Comparison of ENCODE assay signal across 1 cellular context in genomic region chr7:100394077-100394476, GRCh38.
TF ChIP-seq lines count a peak whose summit lies in the region.

No MANE protein-coding gene starts in this region.

TF ChIP-seq in HepG2, 621 proteins besides CTCF, POLR2A, EP300 and RAD21:
- TF ChIP-seq BRD4 (CRISPR knock-in tag; IDR thresholded peaks at IDR 0.05) (no peak), ZNF75D (CRISPR knock-in tag; IDR thresholded peaks at IDR 0.05; ENCODE audit: borderline replicate concordance) (no peak), HMG20A (CRISPR knock-in tag; IDR thresholded peaks at IDR 0.05; ENCODE audit: borderline replicate concordance) (no peak), MXD1 (CRISPR knock-in tag; IDR thresholded peaks at IDR 0.05) (no peak), ZNF331 (CRISPR knock-in tag; IDR thresholded peaks at IDR 0.05) (no peak), HDAC6 (IDR thresholded peaks at IDR 0.05; ENCODE audit: low read depth, low read length) (no peak), ZNF326 (CRISPR knock-in tag; IDR thresholded peaks at IDR 0.05; ENCODE audit: borderline replicate concordance) (no peak), SIN3B (IDR thresholded peaks at IDR 0.05; ENCODE audit: low read length) (no peak), MAFG (CRISPR knock-in tag; IDR thresholded peaks at IDR 0.05) (no peak), HDAC1 (CRISPR knock-in tag; IDR thresholded peaks at IDR 0.05) (no peak), ZNF230 (CRISPR knock-in tag; IDR thresholded peaks at IDR 0.05) (no peak)
- TF ChIP-seq, protein P1, sequence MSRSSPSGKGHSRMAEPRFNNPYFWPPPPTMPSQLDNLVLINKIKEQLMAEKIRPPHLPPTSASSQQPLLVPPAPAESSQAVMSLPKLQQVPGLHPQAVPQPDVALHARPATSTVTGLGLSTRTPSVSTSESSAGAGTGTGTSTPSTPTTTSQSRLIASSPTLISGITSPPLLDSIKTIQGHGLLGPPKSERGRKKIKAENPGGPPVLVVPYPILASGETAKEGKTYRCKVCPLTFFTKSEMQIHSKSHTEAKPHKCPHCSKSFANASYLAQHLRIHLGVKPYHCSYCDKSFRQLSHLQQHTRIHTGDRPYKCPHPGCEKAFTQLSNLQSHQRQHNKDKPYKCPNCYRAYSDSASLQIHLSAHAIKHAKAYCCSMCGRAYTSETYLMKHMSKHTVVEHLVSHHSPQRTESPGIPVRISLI (CRISPR knock-in tag; IDR thresholded peaks at IDR 0.05; ENCODE audit: borderline replicate concordance): no peak
- TF ChIP-seq, protein P2, sequence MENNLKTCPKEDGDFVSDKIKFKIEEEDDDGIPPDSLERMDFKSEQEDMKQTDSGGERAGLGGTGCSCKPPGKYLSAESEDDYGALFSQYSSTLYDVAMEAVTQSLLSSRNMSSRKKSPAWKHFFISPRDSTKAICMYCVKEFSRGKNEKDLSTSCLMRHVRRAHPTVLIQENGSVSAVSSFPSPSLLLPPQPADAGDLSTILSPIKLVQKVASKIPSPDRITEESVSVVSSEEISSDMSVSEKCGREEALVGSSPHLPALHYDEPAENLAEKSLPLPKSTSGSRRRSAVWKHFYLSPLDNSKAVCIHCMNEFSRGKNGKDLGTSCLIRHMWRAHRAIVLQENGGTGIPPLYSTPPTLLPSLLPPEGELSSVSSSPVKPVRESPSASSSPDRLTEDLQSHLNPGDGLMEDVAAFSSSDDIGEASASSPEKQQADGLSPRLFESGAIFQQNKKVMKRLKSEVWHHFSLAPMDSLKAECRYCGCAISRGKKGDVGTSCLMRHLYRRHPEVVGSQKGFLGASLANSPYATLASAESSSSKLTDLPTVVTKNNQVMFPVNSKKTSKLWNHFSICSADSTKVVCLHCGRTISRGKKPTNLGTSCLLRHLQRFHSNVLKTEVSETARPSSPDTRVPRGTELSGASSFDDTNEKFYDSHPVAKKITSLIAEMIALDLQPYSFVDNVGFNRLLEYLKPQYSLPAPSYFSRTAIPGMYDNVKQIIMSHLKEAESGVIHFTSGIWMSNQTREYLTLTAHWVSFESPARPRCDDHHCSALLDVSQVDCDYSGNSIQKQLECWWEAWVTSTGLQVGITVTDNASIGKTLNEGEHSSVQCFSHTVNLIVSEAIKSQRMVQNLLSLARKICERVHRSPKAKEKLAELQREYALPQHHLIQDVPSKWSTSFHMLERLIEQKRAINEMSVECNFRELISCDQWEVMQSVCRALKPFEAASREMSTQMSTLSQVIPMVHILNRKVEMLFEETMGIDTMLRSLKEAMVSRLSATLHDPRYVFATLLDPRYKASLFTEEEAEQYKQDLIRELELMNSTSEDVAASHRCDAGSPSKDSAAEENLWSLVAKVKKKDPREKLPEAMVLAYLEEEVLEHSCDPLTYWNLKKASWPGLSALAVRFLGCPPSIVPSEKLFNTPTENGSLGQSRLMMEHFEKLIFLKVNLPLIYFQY (CRISPR knock-in tag; IDR thresholded peaks at IDR 0.05; ENCODE audit: borderline replicate concordance): no peak
